In genomic region chr15:52678468-52679231, GRCh38 we compare ENCODE assay signal across 1 cellular context.
A peak's percentile ranks its signal among the peaks of the same experiment; 100 is the strongest.
TF ChIP-seq lines count a peak whose summit lies in the region.

No MANE protein-coding gene starts in this region.

TF ChIP-seq in HepG2, 621 proteins besides CTCF, POLR2A, EP300 and RAD21 (continued from another document and continues in another):
- TF ChIP-seq, protein P1, sequence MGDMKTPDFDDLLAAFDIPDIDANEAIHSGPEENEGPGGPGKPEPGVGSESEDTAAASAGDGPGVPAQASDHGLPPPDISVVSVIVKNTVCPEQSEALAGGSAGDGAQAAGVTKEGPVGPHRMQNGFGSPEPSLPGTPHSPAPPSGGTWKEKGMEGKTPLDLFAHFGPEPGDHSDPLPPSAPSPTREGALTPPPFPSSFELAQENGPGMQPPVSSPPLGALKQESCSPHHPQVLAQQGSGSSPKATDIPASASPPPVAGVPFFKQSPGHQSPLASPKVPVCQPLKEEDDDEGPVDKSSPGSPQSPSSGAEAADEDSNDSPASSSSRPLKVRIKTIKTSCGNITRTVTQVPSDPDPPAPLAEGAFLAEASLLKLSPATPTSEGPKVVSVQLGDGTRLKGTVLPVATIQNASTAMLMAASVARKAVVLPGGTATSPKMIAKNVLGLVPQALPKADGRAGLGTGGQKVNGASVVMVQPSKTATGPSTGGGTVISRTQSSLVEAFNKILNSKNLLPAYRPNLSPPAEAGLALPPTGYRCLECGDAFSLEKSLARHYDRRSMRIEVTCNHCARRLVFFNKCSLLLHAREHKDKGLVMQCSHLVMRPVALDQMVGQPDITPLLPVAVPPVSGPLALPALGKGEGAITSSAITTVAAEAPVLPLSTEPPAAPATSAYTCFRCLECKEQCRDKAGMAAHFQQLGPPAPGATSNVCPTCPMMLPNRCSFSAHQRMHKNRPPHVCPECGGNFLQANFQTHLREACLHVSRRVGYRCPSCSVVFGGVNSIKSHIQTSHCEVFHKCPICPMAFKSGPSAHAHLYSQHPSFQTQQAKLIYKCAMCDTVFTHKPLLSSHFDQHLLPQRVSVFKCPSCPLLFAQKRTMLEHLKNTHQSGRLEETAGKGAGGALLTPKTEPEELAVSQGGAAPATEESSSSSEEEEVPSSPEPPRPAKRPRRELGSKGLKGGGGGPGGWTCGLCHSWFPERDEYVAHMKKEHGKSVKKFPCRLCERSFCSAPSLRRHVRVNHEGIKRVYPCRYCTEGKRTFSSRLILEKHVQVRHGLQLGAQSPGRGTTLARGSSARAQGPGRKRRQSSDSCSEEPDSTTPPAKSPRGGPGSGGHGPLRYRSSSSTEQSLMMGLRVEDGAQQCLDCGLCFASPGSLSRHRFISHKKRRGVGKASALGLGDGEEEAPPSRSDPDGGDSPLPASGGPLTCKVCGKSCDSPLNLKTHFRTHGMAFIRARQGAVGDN (CRISPR knock-in tag; IDR thresholded peaks at IDR 0.05), result peak; percentile 66
- peak; percentile 64; the same call in 1 of the 2 replicates for TF ChIP-seq ZFP91 (CRISPR knock-in tag; IDR thresholded peaks at IDR 0.05; ENCODE audit: borderline replicate concordance)
- TF ChIP-seq ZNF891 (CRISPR knock-in tag; IDR thresholded peaks at IDR 0.05), result peak; percentile 58; the same call in 1 of the 2 replicates
- TF ChIP-seq PAWR (CRISPR knock-in tag; IDR thresholded peaks at IDR 0.05; ENCODE audit: borderline replicate concordance), result no peak
- peak; percentile 57; the same call in 1 of the 2 replicates for TF ChIP-seq PITX1 (CRISPR knock-in tag; IDR thresholded peaks at IDR 0.05)
- TF ChIP-seq ZBTB37 (CRISPR knock-in tag; IDR thresholded peaks at IDR 0.05), result 0 out of 2 replicates have a peak, but pooled peaks have one; percentile 73
- peak; percentile 17; the same call in 1 of the 2 replicates for TF ChIP-seq TFAP4 (IDR thresholded peaks at IDR 0.05; ENCODE audit: borderline replicate concordance, low read depth)
- peak; percentile 7; the same call in 1 of the 2 replicates for TF ChIP-seq KLF12 (CRISPR knock-in tag; IDR thresholded peaks at IDR 0.05; ENCODE audit: borderline replicate concordance)
- 0 out of 2 replicates have a peak, but pooled peaks have one; percentile 12 for TF ChIP-seq YEATS2 (CRISPR knock-in tag; IDR thresholded peaks at IDR 0.05; ENCODE audit: borderline replicate concordance)
- TF ChIP-seq ZBTB7B (CRISPR knock-in tag; IDR thresholded peaks at IDR 0.05), result 0 out of 2 replicates have a peak, but pooled peaks have one; percentile 23
- TF ChIP-seq ZBTB10 (CRISPR knock-in tag; IDR thresholded peaks at IDR 0.05; ENCODE audit: borderline replicate concordance), result peak; percentile 68; the same call in 1 of the 2 replicates
- TF ChIP-seq, protein P2, sequence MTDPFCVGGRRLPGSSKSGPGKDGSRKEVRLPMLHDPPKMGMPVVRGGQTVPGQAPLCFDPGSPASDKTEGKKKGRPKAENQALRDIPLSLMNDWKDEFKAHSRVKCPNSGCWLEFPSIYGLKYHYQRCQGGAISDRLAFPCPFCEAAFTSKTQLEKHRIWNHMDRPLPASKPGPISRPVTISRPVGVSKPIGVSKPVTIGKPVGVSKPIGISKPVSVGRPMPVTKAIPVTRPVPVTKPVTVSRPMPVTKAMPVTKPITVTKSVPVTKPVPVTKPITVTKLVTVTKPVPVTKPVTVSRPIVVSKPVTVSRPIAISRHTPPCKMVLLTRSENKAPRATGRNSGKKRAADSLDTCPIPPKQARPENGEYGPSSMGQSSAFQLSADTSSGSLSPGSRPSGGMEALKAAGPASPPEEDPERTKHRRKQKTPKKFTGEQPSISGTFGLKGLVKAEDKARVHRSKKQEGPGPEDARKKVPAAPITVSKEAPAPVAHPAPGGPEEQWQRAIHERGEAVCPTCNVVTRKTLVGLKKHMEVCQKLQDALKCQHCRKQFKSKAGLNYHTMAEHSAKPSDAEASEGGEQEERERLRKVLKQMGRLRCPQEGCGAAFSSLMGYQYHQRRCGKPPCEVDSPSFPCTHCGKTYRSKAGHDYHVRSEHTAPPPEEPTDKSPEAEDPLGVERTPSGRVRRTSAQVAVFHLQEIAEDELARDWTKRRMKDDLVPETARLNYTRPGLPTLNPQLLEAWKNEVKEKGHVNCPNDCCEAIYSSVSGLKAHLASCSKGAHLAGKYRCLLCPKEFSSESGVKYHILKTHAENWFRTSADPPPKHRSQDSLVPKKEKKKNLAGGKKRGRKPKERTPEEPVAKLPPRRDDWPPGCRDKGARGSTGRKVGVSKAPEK (CRISPR knock-in tag; IDR thresholded peaks at IDR 0.05; ENCODE audit: borderline replicate concordance), result no peak
- no peak for TF ChIP-seq JARID2 (CRISPR knock-in tag; IDR thresholded peaks at IDR 0.05; ENCODE audit: insufficient replicate concordance)
- peak; percentile 0; the same call in 1 of the 2 replicates for TF ChIP-seq BCL6 (CRISPR knock-in tag; IDR thresholded peaks at IDR 0.05)
- TF ChIP-seq TOPORS (CRISPR knock-in tag; IDR thresholded peaks at IDR 0.05), result 0 out of 2 replicates have a peak, but pooled peaks have one; percentile 9
- no peak for TF ChIP-seq MAZ (IDR thresholded peaks at IDR 0.05; ENCODE audit: borderline replicate concordance, low read depth, low read length)
- TF ChIP-seq MAZ (CRISPR knock-in tag; IDR thresholded peaks at IDR 0.05; ENCODE audit: low read depth), result peak; percentile 3; the same call in 1 of the 2 replicates
- TF ChIP-seq, protein P3, sequence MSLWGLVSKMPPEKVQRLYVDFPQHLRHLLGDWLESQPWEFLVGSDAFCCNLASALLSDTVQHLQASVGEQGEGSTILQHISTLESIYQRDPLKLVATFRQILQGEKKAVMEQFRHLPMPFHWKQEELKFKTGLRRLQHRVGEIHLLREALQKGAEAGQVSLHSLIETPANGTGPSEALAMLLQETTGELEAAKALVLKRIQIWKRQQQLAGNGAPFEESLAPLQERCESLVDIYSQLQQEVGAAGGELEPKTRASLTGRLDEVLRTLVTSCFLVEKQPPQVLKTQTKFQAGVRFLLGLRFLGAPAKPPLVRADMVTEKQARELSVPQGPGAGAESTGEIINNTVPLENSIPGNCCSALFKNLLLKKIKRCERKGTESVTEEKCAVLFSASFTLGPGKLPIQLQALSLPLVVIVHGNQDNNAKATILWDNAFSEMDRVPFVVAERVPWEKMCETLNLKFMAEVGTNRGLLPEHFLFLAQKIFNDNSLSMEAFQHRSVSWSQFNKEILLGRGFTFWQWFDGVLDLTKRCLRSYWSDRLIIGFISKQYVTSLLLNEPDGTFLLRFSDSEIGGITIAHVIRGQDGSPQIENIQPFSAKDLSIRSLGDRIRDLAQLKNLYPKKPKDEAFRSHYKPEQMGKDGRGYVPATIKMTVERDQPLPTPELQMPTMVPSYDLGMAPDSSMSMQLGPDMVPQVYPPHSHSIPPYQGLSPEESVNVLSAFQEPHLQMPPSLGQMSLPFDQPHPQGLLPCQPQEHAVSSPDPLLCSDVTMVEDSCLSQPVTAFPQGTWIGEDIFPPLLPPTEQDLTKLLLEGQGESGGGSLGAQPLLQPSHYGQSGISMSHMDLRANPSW (CRISPR knock-in tag; IDR thresholded peaks at IDR 0.05; ENCODE audit: borderline replicate concordance), result peak; percentile 56; the same call in 1 of the 2 replicates
- TF ChIP-seq, protein P4, sequence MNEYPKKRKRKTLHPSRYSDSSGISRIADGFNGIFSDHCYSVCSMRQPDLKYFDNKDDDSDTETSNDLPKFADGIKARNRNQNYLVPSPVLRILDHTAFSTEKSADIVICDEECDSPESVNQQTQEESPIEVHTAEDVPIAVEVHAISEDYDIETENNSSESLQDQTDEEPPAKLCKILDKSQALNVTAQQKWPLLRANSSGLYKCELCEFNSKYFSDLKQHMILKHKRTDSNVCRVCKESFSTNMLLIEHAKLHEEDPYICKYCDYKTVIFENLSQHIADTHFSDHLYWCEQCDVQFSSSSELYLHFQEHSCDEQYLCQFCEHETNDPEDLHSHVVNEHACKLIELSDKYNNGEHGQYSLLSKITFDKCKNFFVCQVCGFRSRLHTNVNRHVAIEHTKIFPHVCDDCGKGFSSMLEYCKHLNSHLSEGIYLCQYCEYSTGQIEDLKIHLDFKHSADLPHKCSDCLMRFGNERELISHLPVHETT (CRISPR knock-in tag; conservative IDR thresholded peaks at IDR 0.05), result 0 out of 2 replicates have a peak, but pooled peaks have one; percentile 31
- TF ChIP-seq ZNF253 (CRISPR knock-in tag; IDR thresholded peaks at IDR 0.05; ENCODE audit: borderline replicate concordance), result peak; percentile 83; the same call in 1 of the 2 replicates
- peak; percentile 75; the same call in 1 of the 2 replicates for TF ChIP-seq GZF1 (CRISPR knock-in tag; IDR thresholded peaks at IDR 0.05)
- TF ChIP-seq SKIL (CRISPR knock-in tag; IDR thresholded peaks at IDR 0.05; ENCODE audit: borderline replicate concordance), result peak; percentile 71; the same call in 1 of the 2 replicates
- peak; percentile 10; the same call in 1 of the 2 replicates for TF ChIP-seq NRL (CRISPR knock-in tag; IDR thresholded peaks at IDR 0.05; ENCODE audit: borderline replicate concordance)
- TF ChIP-seq, protein P5, sequence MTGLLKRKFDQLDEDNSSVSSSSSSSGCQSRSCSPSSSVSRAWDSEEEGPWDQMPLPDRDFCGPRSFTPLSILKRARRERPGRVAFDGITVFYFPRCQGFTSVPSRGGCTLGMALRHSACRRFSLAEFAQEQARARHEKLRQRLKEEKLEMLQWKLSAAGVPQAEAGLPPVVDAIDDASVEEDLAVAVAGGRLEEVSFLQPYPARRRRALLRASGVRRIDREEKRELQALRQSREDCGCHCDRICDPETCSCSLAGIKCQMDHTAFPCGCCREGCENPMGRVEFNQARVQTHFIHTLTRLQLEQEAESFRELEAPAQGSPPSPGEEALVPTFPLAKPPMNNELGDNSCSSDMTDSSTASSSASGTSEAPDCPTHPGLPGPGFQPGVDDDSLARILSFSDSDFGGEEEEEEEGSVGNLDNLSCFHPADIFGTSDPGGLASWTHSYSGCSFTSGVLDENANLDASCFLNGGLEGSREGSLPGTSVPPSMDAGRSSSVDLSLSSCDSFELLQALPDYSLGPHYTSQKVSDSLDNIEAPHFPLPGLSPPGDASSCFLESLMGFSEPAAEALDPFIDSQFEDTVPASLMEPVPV (CRISPR knock-in tag; IDR thresholded peaks at IDR 0.05), result peak; percentile 73
- peak; percentile 75; the same call in 1 of the 2 replicates for TF ChIP-seq TARDBP (CRISPR knock-in tag; IDR thresholded peaks at IDR 0.05)
